ENCODE assay signal across 8 cellular contexts in the genomic region with DNA sequence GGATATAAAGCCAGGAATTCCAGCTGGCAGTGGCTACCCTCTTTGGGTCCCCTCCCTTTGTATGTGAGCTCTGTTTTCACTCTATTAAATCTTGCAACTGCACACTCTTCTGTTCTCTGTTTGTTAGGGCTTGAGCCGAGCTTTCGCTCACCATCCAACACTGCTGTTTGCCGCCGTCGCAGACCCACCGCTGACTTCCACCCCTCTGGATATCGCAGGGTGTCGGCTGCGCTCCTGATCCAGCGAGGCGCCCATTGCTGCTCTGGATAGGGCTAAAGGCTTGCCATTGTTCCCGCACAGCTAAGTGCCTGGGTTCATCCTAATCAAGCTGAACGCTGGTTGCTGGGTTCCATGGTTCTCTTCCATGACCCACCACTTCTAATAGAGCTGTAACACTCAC.
"Had no signal": no experiment of that assay in that cellular context is flagged by ENCODE, and none has a peak within 500 bp of the region (broad histone marks: within the 10 kb centered on the region; RNA-seq: fewer than 3 reads in every experiment).

No MANE protein-coding gene starts in this region.

- DNase-seq: GDM1, GF-D8 had no signal

- H3K4me3 ChIP-seq: GM12878 had no signal

- FAIRE-seq: G401.6, GM12878, GM12891, GM12892, GM18507, GM19239 had no signal
